In genomic region chr4:71186257-71186565, GRCh38 we compare ENCODE assay signal across 8 cellular contexts.
DNase-seq lines count a peak whose midpoint lies in the region; ATAC-seq, FAIRE-seq and TF ChIP-seq lines count a peak whose summit lies in the region.

No MANE protein-coding gene starts in this region.

- no peaks in the 10 kb centered on the region for H3K9me3 ChIP-seq in CD4-positive, CD25-positive, alpha-beta regulatory T cell (ENCODE audit: control insufficient read depth in 2 of 2, low read length in 2 of 2)
- H3K9me3 ChIP-seq in PC-9 (ENCODE audit: insufficient read depth, low read depth) (no peaks in the 10 kb centered on the region), esophagus squamous epithelium (no peaks in the 10 kb centered on the region), pancreas (no peaks in the 10 kb centered on the region)

- BruUV-seq in PC-9 (replicated peaks; lab: Mats Ljungman, UMichigan), result no TSS peak

- peaks cover 62% of the 10 kb centered on the region for H3K27me3 Mint-ChIP-seq in CD4-positive, CD25-positive, alpha-beta regulatory T cell

- peaks cover 48% of the 10 kb centered on the region for H3K27me3 ChIP-seq in CD4-positive, CD25-positive, alpha-beta regulatory T cell (ENCODE audit: control insufficient read depth, insufficient read depth, low read length)
- H3K27me3 ChIP-seq in PC-9 (ENCODE audit: insufficient read depth, low read depth), result peaks cover 16% of the 10 kb centered on the region; the same call in 1 of the 2 replicates
- peaks cover 0 to 24% (median 0%) of the 10 kb centered on the region in 4 donors for H3K27me3 ChIP-seq in esophagus squamous epithelium
- no peaks in the 10 kb centered on the region for H3K27me3 ChIP-seq in pancreas

- peak overlapping the region; percentile 73 to 89 (median 85) for H3K4me3 Mint-ChIP-seq in CD4-positive, CD25-positive, alpha-beta regulatory T cell

- WGBS in esophagus squamous epithelium, 2 donors, result 2 to 5% methylated on average over 5 to 9 of the region's 11 CpGs
- 1% methylated on average over 11 of the region's 11 CpGs for WGBS in pancreas, 2 donors

- no peak for FAIRE-seq in pancreas (lab: Jason Lieb, UNC)

- no peaks in the 10 kb centered on the region for H3F3A ChIP-seq in PC-9 (ENCODE audit: insufficient read depth, low read depth)

- CTCF ChIA-PET in PC-9 (lab: Charles Lee), result interaction anchor here (0.7 kb wide), 1 partner anchor 961 kb away, joined by 3 read pairs; no protein-coding TSS in a partner anchor

- no peak for ATAC-seq in CD4-positive, CD25-positive, alpha-beta regulatory T cell (ENCODE audit: low read depth in 2 of 2)
- ATAC-seq in pancreas, result no peak
- no peak for ATAC-seq in GM18870 (IDR thresholded peaks at IDR 0.05; ENCODE audit: unreplicated experiment)

- no peak for DNase-seq in CD4-positive, CD25-positive, alpha-beta regulatory T cell
- no peak for DNase-seq in PC-9
- no peak for DNase-seq in esophagus squamous epithelium (lab: John Stamatoyannopoulos, UW)
- DNase-seq in pancreas, result peak in 1 of 6 donors; percentile 81
- DNase-seq in H4 (ENCODE audit: low spot score), result no peak
- no peak for DNase-seq in kidney tubule cell (ENCODE audit: low spot score)
- no peak for DNase-seq in hepatic stellate cell (ENCODE audit: low spot score)

- H3K27ac Mint-ChIP-seq in CD4-positive, CD25-positive, alpha-beta regulatory T cell, result no peak overlapping the region

- peak in 1 of 4 donors; percentile 1 for TF ChIP-seq POLR2A in esophagus squamous epithelium (IDR thresholded peaks at IDR 0.05)

- no peak overlapping the region for H3K4me3 ChIP-seq in CD4-positive, CD25-positive, alpha-beta regulatory T cell (ENCODE audit: low read depth, low read length)
- peak overlapping the region; percentile 62; the same call in 1 of the 2 replicates for H3K4me3 ChIP-seq in PC-9
- H3K4me3 ChIP-seq in esophagus squamous epithelium, result peak overlapping the region; percentile 63 to 86 (median 74)
- H3K4me3 ChIP-seq in pancreas, result peak overlapping the region in 3 of 4 donors; percentile 69 to 77 (median 71)

- TF ChIP-seq CTCF in PC-9 (conservative IDR thresholded peaks at IDR 0.05) (no peak), esophagus squamous epithelium (IDR thresholded peaks at IDR 0.05) (no peak), pancreas (IDR thresholded peaks at IDR 0.05) (no peak)

- peak overlapping the region; percentile 80 for H2AFZ ChIP-seq in PC-9

- peaks cover 7 to 26% (median 16%) of the 10 kb centered on the region in 4 donors for H3K4me1 Mint-ChIP-seq in CD4-positive, CD25-positive, alpha-beta regulatory T cell

- H3K4me2 ChIP-seq in PC-9, result peak overlapping the region; percentile 79

- H3K4me1 ChIP-seq in CD4-positive, CD25-positive, alpha-beta regulatory T cell (ENCODE audit: control insufficient read depth, insufficient read depth, low read length, poor library complexity, severe bottlenecking), result peaks cover 18% of the 10 kb centered on the region
- H3K4me1 ChIP-seq in PC-9 (replicated peaks; ENCODE audit: insufficient read depth) (no peaks in the 10 kb centered on the region), esophagus squamous epithelium (peaks cover 0 to 39% (median 0%) of the 10 kb centered on the region in 3 donors), pancreas (peaks cover 0 to 14% (median 12%) of the 10 kb centered on the region in 3 donors)

- intact Hi-C loops in PC-9 (cut with micrococcal nuclease; ENCODE audit: unreplicated experiment), result loop anchor here (10.0 kb wide), 1 partner anchor 581 kb away; no protein-coding TSS in a partner anchor
- intact Hi-C loops in esophagus squamous epithelium (cut with DNase I), result loop anchor here (10.0 kb wide), 1 partner anchor 529 kb away; no protein-coding TSS in a partner anchor
- intact Hi-C loops in pancreas (cut with DNase I), result no loop called here

- H3K36me3 ChIP-seq in CD4-positive, CD25-positive, alpha-beta regulatory T cell (ENCODE audit: control insufficient read depth, insufficient read depth, low read length), result no peaks in the 10 kb centered on the region
- H3K36me3 ChIP-seq in PC-9 (ENCODE audit: low read depth), result no peaks in the 10 kb centered on the region
- no peaks in the 10 kb centered on the region for H3K36me3 ChIP-seq in esophagus squamous epithelium
- H3K36me3 ChIP-seq in pancreas, result no peaks in the 10 kb centered on the region

- no peaks in the 10 kb centered on the region for H3K36me3 Mint-ChIP-seq in CD4-positive, CD25-positive, alpha-beta regulatory T cell

- H4K20me1 ChIP-seq in PC-9 (ENCODE audit: insufficient read depth), result no peaks in the 10 kb centered on the region

- POLR2A ChIA-PET in PC-9 (lab: Charles Lee; ENCODE audit: unreplicated experiment), result no interaction called here

- no peaks in the 10 kb centered on the region for H3K9me2 ChIP-seq in PC-9 (ENCODE audit: insufficient read depth)

- H3K9me3 Mint-ChIP-seq in CD4-positive, CD25-positive, alpha-beta regulatory T cell, result peaks cover 0 to 3% (median 0%) of the 10 kb centered on the region in 7 donors

- H3K79me2 ChIP-seq in PC-9 (ENCODE audit: low read depth), result no peaks in the 10 kb centered on the region

- no peak overlapping the region for H3K27ac ChIP-seq in CD4-positive, CD25-positive, alpha-beta regulatory T cell (ENCODE audit: insufficient read depth, low read length, poor library complexity, severe bottlenecking)
- H3K27ac ChIP-seq in PC-9 (no peak overlapping the region), esophagus squamous epithelium (peak overlapping the region; percentile 40 to 88 (median 84)), pancreas (peak overlapping the region in 3 of 4 donors; percentile 86 to 89 (median 88))

Comparison
In these comparisons a context has a peak if more than half of its experiments do, and no peak if none do; other contexts are left out.
1. H3K27ac ChIP-seq: peak in esophagus squamous epithelium (4 of 4) and pancreas (3 of 4); none in CD4-positive, CD25-positive, alpha-beta regulatory T cell (single experiment) and PC-9 (single experiment).
2. intact Hi-C loops: an anchor here in PC-9 (10.0 kb wide) and esophagus squamous epithelium (10.0 kb wide); none called in pancreas.